Comparison of ENCODE assay signal across 25 cellular contexts in genomic region chr15:78711638-78712037, GRCh38.
"Had no signal": no experiment of that assay in that cellular context is flagged by ENCODE, and none has a peak within 500 bp of the region (broad histone marks: within the 10 kb centered on the region; RNA-seq: fewer than 3 reads in every experiment).

No MANE protein-coding gene starts in this region.

- DNase-seq: Kasumi-1, MV-4-11, NCI-H1048, NCI-H1105, NCI-H1417 treated with DMSO at 0.1 percent for 48 hours, NCI-H146, NCI-H1694 treated with DMSO at 0.1 percent for 48 hours, NCI-H1930, NCI-H2081, NCI-H2107, NCI-H2171, NCI-H226, NCI-H446, NCI-H510A, NCI-H524 treated with DMSO at 0.1 percent for 48 hours, NCI-H69, NCI-H774, RPMI8226, SHP77, SK-N-SH, SW 1271, T-cell had no signal

- ATAC-seq: K562, T-cell had no signal

- H3K27ac ChIP-seq: KMS-11 had no signal

- H3K9ac ChIP-seq: KMS-11, SK-N-SH had no signal

- H3K4me3 ChIP-seq: K562 had no signal

- FAIRE-seq: K562, RCC 7860 had no signal

- H3K4me2 ChIP-seq: KMS-11, SK-N-SH had no signal

- H3K9me3 ChIP-seq: SK-N-SH had no signal
